Comparison of ENCODE assay signal across 8 cellular contexts in genomic region chr1:28506907-28507246, GRCh38. TPM values are rescaled to one million over a fixed set of nuclear protein-coding genes. Genes with fewer than 3 reads are reported as not detected.
DNase-seq lines count a peak whose midpoint lies in the region; ATAC-seq and TF ChIP-seq lines count a peak whose summit lies in the region.

No MANE protein-coding gene starts in this region.

- H3K27ac Mint-ChIP-seq in activated naive CD4-positive, alpha-beta T cell treated with anti-CD3 and anti-CD28 coated beads, Interleukin-2, amount 50 U/mL, for 24 hours, result peak overlapping the region; percentile 100

- H3K4me3 Mint-ChIP-seq in activated naive CD4-positive, alpha-beta T cell treated with anti-CD3 and anti-CD28 coated beads, Interleukin-2, amount 50 U/mL, for 24 hours, result peak overlapping the region; percentile 99

- H3K4me1 ChIP-seq in mesenchymal stem cell (ENCODE audit: control insufficient read depth, insufficient read depth, low read depth, low read length) (peaks cover 12% of the 10 kb centered on the region), upper lobe of right lung (peaks cover 44% of the 10 kb centered on the region)

- no peaks in the 10 kb centered on the region for H3K27me3 ChIP-seq in mesenchymal stem cell (ENCODE audit: control insufficient read depth in 1 of 2, insufficient read depth in 1 of 2, low read length in 2 of 2)
- H3K27me3 ChIP-seq in upper lobe of right lung, result no peaks in the 10 kb centered on the region

- peak overlapping the region in 1 of 2 experiments; percentile 3 for H3K18ac ChIP-seq in mesenchymal stem cell (ENCODE audit: low read depth in 1 of 2, low read length in 2 of 2)

- ATAC-seq in upper lobe of right lung (no peak), GM18858 (IDR thresholded peaks at IDR 0.05; ENCODE audit: unreplicated experiment) (no peak), HG02870 (IDR thresholded peaks at IDR 0.05; ENCODE audit: unreplicated experiment) (no peak)

- no peak for TF ChIP-seq CTCF in astrocyte of the cerebellum (IDR thresholded peaks at IDR 0.05; ENCODE audit: low read depth, low read length, missing control alignments)
- TF ChIP-seq CTCF in upper lobe of right lung (IDR thresholded peaks at IDR 0.05), result no peak

- H3K9ac ChIP-seq in mesenchymal stem cell (ENCODE audit: low read length), result peak overlapping the region; percentile 94

- no peak overlapping the region for H2BK12ac ChIP-seq in mesenchymal stem cell (ENCODE audit: low read length in 2 of 2)

- H3K23ac ChIP-seq in mesenchymal stem cell (ENCODE audit: low read length in 2 of 2), result no peak overlapping the region

- in situ Hi-C loops in astrocyte of the cerebellum (cut with HindIII; ENCODE audit: low sequenced_read_pairs), result no loop called here

- H3K4me3 ChIP-seq in astrocyte of the cerebellum (ENCODE audit: low read depth, low read length) (peak overlapping the region; percentile 84), mesenchymal stem cell (ENCODE audit: insufficient read depth in 1 of 2, low read depth in 1 of 2, low read length in 2 of 2) (peak overlapping the region; percentile 81 to 95), upper lobe of right lung (peak overlapping the region; percentile 90)

- H4K91ac ChIP-seq in mesenchymal stem cell (ENCODE audit: low read length), result no peak overlapping the region

- H3K4ac ChIP-seq in mesenchymal stem cell (ENCODE audit: low read depth in 1 of 2, low read length in 2 of 2), result no peak overlapping the region

- H3K36me3 ChIP-seq in mesenchymal stem cell (ENCODE audit: control insufficient read depth in 1 of 2, insufficient read depth in 2 of 2, low read depth in 1 of 2, low read length in 2 of 2) (peaks cover 24 to 45% of the 10 kb centered on the region in 2 experiments), upper lobe of right lung (peaks cover 42% of the 10 kb centered on the region)

- H3K9me3 ChIP-seq in mesenchymal stem cell (ENCODE audit: control insufficient read depth, low read length) (no peaks in the 10 kb centered on the region), upper lobe of right lung (no peaks in the 10 kb centered on the region)

- no peak overlapping the region for H2AK5ac ChIP-seq in mesenchymal stem cell (ENCODE audit: low read length, severe bottlenecking)

- no peak overlapping the region for H2BK5ac ChIP-seq in mesenchymal stem cell (ENCODE audit: low read depth, low read length, poor library complexity, severe bottlenecking)

- H3K4me2 ChIP-seq in mesenchymal stem cell (ENCODE audit: low read length, poor library complexity, severe bottlenecking), result peak overlapping the region; percentile 66

- peaks cover 3% of the 10 kb centered on the region for H3K79me1 ChIP-seq in mesenchymal stem cell (replicated peaks; ENCODE audit: low read length, poor library complexity, severe bottlenecking)

- WGBS in mesenchymal stem cell, result 0% methylated on average over 10 of the region's 14 CpGs

- no peaks in the 10 kb centered on the region for H3K9me3 Mint-ChIP-seq in activated naive CD4-positive, alpha-beta T cell treated with anti-CD3 and anti-CD28 coated beads, Interleukin-2, amount 50 U/mL, for 24 hours

- H4K8ac ChIP-seq in mesenchymal stem cell (ENCODE audit: low read length), result no peak overlapping the region

- H3K14ac ChIP-seq in mesenchymal stem cell (ENCODE audit: low read length in 2 of 2), result no peak overlapping the region

- no peak overlapping the region for H2AFZ ChIP-seq in mesenchymal stem cell (ENCODE audit: low read depth, low read length)

- no peak overlapping the region for H2BK15ac ChIP-seq in mesenchymal stem cell (ENCODE audit: low read depth, poor library complexity, severe bottlenecking)

- no peak for DNase-seq in activated naive CD4-positive, alpha-beta T cell (lab: John Stamatoyannopoulos, UW)
- DNase-seq in astrocyte of the cerebellum (ENCODE audit: low read depth) (no peak), mesenchymal stem cell (no peak), upper lobe of right lung (no peak), NCI-H1694 treated with DMSO at 0.1 percent for 48 hours (lab: John Stamatoyannopoulos, UW) (no peak)

- no peaks in the 10 kb centered on the region for H3K27me3 Mint-ChIP-seq in activated naive CD4-positive, alpha-beta T cell treated with anti-CD3 and anti-CD28 coated beads, Interleukin-2, amount 50 U/mL, for 24 hours

- H3K4me1 Mint-ChIP-seq in activated naive CD4-positive, alpha-beta T cell treated with anti-CD3 and anti-CD28 coated beads, Interleukin-2, amount 50 U/mL, for 24 hours, result peaks cover 33% of the 10 kb centered on the region

- no peak overlapping the region for H2BK120ac ChIP-seq in mesenchymal stem cell (ENCODE audit: low read depth, low read length)

- H3K36me3 Mint-ChIP-seq in activated naive CD4-positive, alpha-beta T cell treated with anti-CD3 and anti-CD28 coated beads, Interleukin-2, amount 50 U/mL, for 24 hours, result peaks cover 48% of the 10 kb centered on the region

- intact Hi-C loops in upper lobe of right lung (cut with DNase I), result no loop called here

- H3K27ac ChIP-seq in mesenchymal stem cell (ENCODE audit: low read length, poor library complexity, severe bottlenecking) (peak overlapping the region; percentile 87), upper lobe of right lung (peak overlapping the region; percentile 91)

RNA-seq across cellular contexts. Expression of gene RCC1, which starts 1.0 kb away (rescaled TPM):
- 13.0 TPM for polyA plus RNA-seq in mesenchymal stem cell (2013, experiment 1 of 2)
- polyA plus RNA-seq in mesenchymal stem cell (2013, experiment 2 of 2), result 13.9 TPM
- 27.9 TPM for total RNA-seq in upper lobe of right lung

RNA-seq across cellular contexts. Expression of gene TRNAU1AP, which starts 46.0 kb away (rescaled TPM):
- polyA plus RNA-seq in mesenchymal stem cell (2013, experiment 1 of 2), result 18.3 TPM
- polyA plus RNA-seq in mesenchymal stem cell (2013, experiment 2 of 2), result 16.2 TPM
- total RNA-seq in upper lobe of right lung, result 24.5 TPM
